Comparison of ENCODE assay signal across 23 cellular contexts in genomic region chr5:167552356-167552755, GRCh38.
"Had no signal": no experiment of that assay in that cellular context is flagged by ENCODE, and none has a peak within 500 bp of the region (broad histone marks: within the 10 kb centered on the region; RNA-seq: fewer than 3 reads in every experiment).

No MANE protein-coding gene starts in this region.

- H3K27ac ChIP-seq: colonic mucosa, coronary artery, dorsolateral prefrontal cortex, epithelial cell of prostate, esophagus squamous epithelium, foreskin keratinocyte, gastrocnemius medialis, gastroesophageal sphincter, heart left ventricle, heart right ventricle had no signal

- DNase-seq: colonic mucosa; cortex of kidney; dermis blood vessel endothelial cell; dorsolateral prefrontal cortex; effector CD4-positive, alpha-beta T cell; effector CD8-positive, alpha-beta T cell; effector memory CD4-positive, alpha-beta T cell; effector memory CD8-positive, alpha-beta T cell; endodermal cell; erythroblast; esophagus squamous epithelium; foreskin fibroblast; foreskin keratinocyte; foreskin melanocyte; gastrocnemius medialis; glutamatergic neuron; head of caudate nucleus; heart left ventricle; heart right ventricle had no signal

- H3K9me3 ChIP-seq: colonic mucosa, esophagus squamous epithelium, gastrocnemius medialis, gastroesophageal sphincter, heart left ventricle, heart right ventricle had no signal

- H3K27ac Mint-ChIP-seq: dendritic cell treated with granulocyte-macrophage colony-stimulating factor and Interleukin-4, amounts not matched to agents 40 ng/mL and 50 ng/mL, for 4 days; effector memory CD8-positive, alpha-beta T cell; endodermal cell had no signal

- H3K9me3 Mint-ChIP-seq: dendritic cell treated with granulocyte-macrophage colony-stimulating factor and Interleukin-4, amounts not matched to agents 40 ng/mL and 50 ng/mL, for 4 days; endodermal cell had no signal

- H3K4me1 ChIP-seq: colonic mucosa, esophagus squamous epithelium, foreskin keratinocyte, gastrocnemius medialis, gastroesophageal sphincter, heart left ventricle, heart right ventricle had no signal

- H3K4me3 ChIP-seq: colonic mucosa, coronary artery, dorsolateral prefrontal cortex, esophagus squamous epithelium, gastrocnemius medialis, gastroesophageal sphincter, heart left ventricle, heart right ventricle had no signal

- H3K27me3 Mint-ChIP-seq: dendritic cell treated with granulocyte-macrophage colony-stimulating factor and Interleukin-4, amounts not matched to agents 40 ng/mL and 50 ng/mL, for 4 days; effector memory CD8-positive, alpha-beta T cell had no signal

- H3K36me3 ChIP-seq: colonic mucosa, esophagus squamous epithelium, gastrocnemius medialis, gastroesophageal sphincter, heart left ventricle, heart right ventricle had no signal

- H3K27me3 ChIP-seq: colonic mucosa, dorsolateral prefrontal cortex, esophagus squamous epithelium, gastrocnemius medialis, gastroesophageal sphincter had no signal

- H3K4me3 Mint-ChIP-seq: dendritic cell treated with granulocyte-macrophage colony-stimulating factor and Interleukin-4, amounts not matched to agents 40 ng/mL and 50 ng/mL, for 4 days; effector memory CD8-positive, alpha-beta T cell; endodermal cell had no signal
